ENCODE assay signal across 19 cellular contexts in genomic region chr5:105544300-105544699, GRCh38.
"Had no signal": no experiment of that assay in that cellular context is flagged by ENCODE, and none has a peak within 500 bp of the region (broad histone marks: within the 10 kb centered on the region; RNA-seq: fewer than 3 reads in every experiment).

No MANE protein-coding gene starts in this region.

- DNase-seq: activated CD4-positive, alpha-beta T cell treated with anti-CD3 and anti-CD28 coated beads for 1 hour; activated CD4-positive, alpha-beta T cell treated with anti-CD3 and anti-CD28 coated beads, Interleukin-2, amount 50 U/mL, for 48 hours; activated naive CD4-positive, alpha-beta T cell treated with Interleukin-2 at 50 U/mL for 16 hours; activated naive CD8-positive, alpha-beta T cell treated with anti-CD3 and anti-CD28 coated beads for 36 hours; activated T-cell treated with anti-CD3 and anti-CD28 coated beads, Interleukin-2, amount 50 U/mL, for 48 hours; endodermal cell; esophagus squamous epithelium; gastrocnemius medialis; islet precursor cell; left cardiac atrium; nephron progenitor cell; pancreas; psoas muscle; right cardiac atrium; stimulated activated CD4-positive, alpha-beta T cell treated with anti-CD3 and anti-CD28 coated beads, Interleukin-12 subunit alpha, Interleukin-12 subunit beta, amount 100 ng/mL, for 4 hours; substantia nigra; T-helper 9 cell; thyroid gland had no signal

- H3K27ac Mint-ChIP-seq: activated naive CD8-positive, alpha-beta T cell treated with anti-CD3 and anti-CD28 coated beads for 36 hours; endodermal cell; nephron progenitor cell; stimulated activated naive CD8-positive, alpha-beta T cell treated with anti-CD3 and anti-CD28 coated beads, Interleukin-15, Interleukin-2, amounts not matched to agents 100 ng/mL and 50 ng/mL, for 24 hours had no signal

- H3K4me1 Mint-ChIP-seq: activated naive CD8-positive, alpha-beta T cell treated with anti-CD3 and anti-CD28 coated beads for 36 hours; nephron progenitor cell had no signal

- H3K4me3 Mint-ChIP-seq: activated naive CD8-positive, alpha-beta T cell treated with anti-CD3 and anti-CD28 coated beads for 36 hours; endodermal cell; nephron progenitor cell; stimulated activated naive CD8-positive, alpha-beta T cell treated with anti-CD3 and anti-CD28 coated beads, Interleukin-15, Interleukin-2, amounts not matched to agents 100 ng/mL and 50 ng/mL, for 24 hours had no signal

- H3K9me3 Mint-ChIP-seq: endodermal cell, nephron progenitor cell had no signal

- H3K27me3 Mint-ChIP-seq: activated naive CD8-positive, alpha-beta T cell treated with anti-CD3 and anti-CD28 coated beads for 36 hours; stimulated activated naive CD8-positive, alpha-beta T cell treated with anti-CD3 and anti-CD28 coated beads, Interleukin-15, Interleukin-2, amounts not matched to agents 100 ng/mL and 50 ng/mL, for 24 hours had no signal

- H3K36me3 Mint-ChIP-seq: activated naive CD8-positive, alpha-beta T cell treated with anti-CD3 and anti-CD28 coated beads for 36 hours had no signal
